In the genomic region with DNA sequence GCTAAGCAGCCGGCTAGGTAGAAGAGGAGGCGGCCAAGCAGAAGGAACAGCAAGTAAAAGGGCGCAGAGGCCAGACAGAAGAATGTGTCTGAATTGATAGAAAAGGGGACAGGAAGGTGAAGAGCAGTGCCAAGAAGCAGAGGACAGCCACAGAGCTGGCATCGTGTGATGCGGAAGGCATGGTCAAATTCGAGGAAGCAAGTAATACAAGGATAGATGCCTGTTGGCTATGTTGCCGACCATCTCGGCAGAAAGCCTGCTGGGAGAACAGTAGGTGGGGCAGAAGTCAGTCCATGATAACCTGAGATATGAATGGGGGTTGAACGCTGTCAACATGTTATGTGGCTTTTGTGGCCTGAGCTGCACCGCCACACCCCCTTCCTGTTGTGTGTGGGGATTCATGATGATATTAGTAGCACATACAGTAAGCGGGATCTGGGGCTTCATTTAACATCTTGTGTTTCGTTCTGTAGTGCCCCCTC, we compare ENCODE assay signal across 9 cellular contexts. TPM values are rescaled to one million over a fixed set of nuclear protein-coding genes. Genes with fewer than 3 reads are reported as not detected.
DNase-seq lines count a peak whose midpoint lies in the region; ATAC-seq lines count a peak whose summit lies in the region.
"Had no signal": no experiment of that assay in that cellular context is flagged by ENCODE, and none has a peak within 500 bp of the region (broad histone marks: within the 10 kb centered on the region; RNA-seq: fewer than 3 reads in every experiment).

No MANE protein-coding gene starts in this region.

- H3K27ac Mint-ChIP-seq in activated CD4-positive, alpha-beta memory T cell treated with anti-CD3 and anti-CD28 coated beads for 36 hours, result peak overlapping the region; percentile 31
- H3K27ac Mint-ChIP-seq in memory B cell, result peak overlapping the region; percentile 1

- H3K27me3 Mint-ChIP-seq in activated CD4-positive, alpha-beta memory T cell treated with anti-CD3 and anti-CD28 coated beads for 36 hours, result no peaks in the 10 kb centered on the region
- peaks cover 24% of the 10 kb centered on the region for H3K27me3 Mint-ChIP-seq in memory B cell

- H3K4me3 Mint-ChIP-seq in activated CD4-positive, alpha-beta memory T cell treated with anti-CD3 and anti-CD28 coated beads for 36 hours, result peak overlapping the region; percentile 64
- peak overlapping the region; percentile 68 for H3K4me3 Mint-ChIP-seq in memory B cell

- H3K4me1 Mint-ChIP-seq in activated CD4-positive, alpha-beta memory T cell treated with anti-CD3 and anti-CD28 coated beads for 36 hours (ENCODE audit: low read depth), result peaks cover 68% of the 10 kb centered on the region
- H3K4me1 Mint-ChIP-seq in memory B cell, result peaks cover 31% of the 10 kb centered on the region

- H3K9me3 Mint-ChIP-seq in activated CD4-positive, alpha-beta memory T cell treated with anti-CD3 and anti-CD28 coated beads for 36 hours, result no peaks in the 10 kb centered on the region
- no peaks in the 10 kb centered on the region for H3K9me3 Mint-ChIP-seq in memory B cell

- intact Hi-C loops in activated CD4-positive, alpha-beta memory T cell treated with anti-CD3 and anti-CD28 coated beads for 36 hours (cut with micrococcal nuclease), result loop anchor here (1.0 to 10.0 kb wide), 8 partner anchors 16 to 1226 kb away; partner anchors contain the start of genes ARL5B, NSUN6, RSU1 and VIM

- peak overlapping the region in 6 of 11 experiments; percentile 3 to 43 (median 16); a peak in 7 of 22 replicates for H3K9ac ChIP-seq in BLaER1 treated with 17β-estradiol and CSF1 and Interleukin-3, amounts not matched to agents 10 nM and 100 nM

- H3K4me1 ChIP-seq in BLaER1 treated with 17β-estradiol and CSF1 and Interleukin-3, amounts not matched to agents 10 nM and 100 nM, result peaks cover 29 to 89% (median 74%) of the 10 kb centered on the region in 10 experiments

- 0 out of 22 replicates have a peak, but pooled peaks cover 0 to 3% (median 0%) of the 10 kb centered on the region in 11 experiments for H3K27me3 ChIP-seq in BLaER1 treated with 17β-estradiol and CSF1 and Interleukin-3, amounts not matched to agents 10 nM and 100 nM

- no peaks in the 10 kb centered on the region for H3K36me3 Mint-ChIP-seq in activated CD4-positive, alpha-beta memory T cell treated with anti-CD3 and anti-CD28 coated beads for 36 hours
- H3K36me3 Mint-ChIP-seq in memory B cell, result no peaks in the 10 kb centered on the region

- peak overlapping the region in 9 of 10 experiments; percentile 7 to 56 (median 35); a peak in 13 of 20 replicates for H3K4me3 ChIP-seq in BLaER1 treated with 17β-estradiol and CSF1 and Interleukin-3, amounts not matched to agents 10 nM and 100 nM

- peak; percentile 83 for DNase-seq in activated CD4-positive, alpha-beta memory T cell treated with anti-CD3 and anti-CD28 coated beads for 36 hours
- DNase-seq in memory B cell (ENCODE audit: low spot score in 2 of 2) (peak in 1 of 2 donors; percentile 15), NCI-H2196 (lab: John Stamatoyannopoulos, UW; ENCODE audit: unreplicated experiment) (no peak), nucleus accumbens (lab: John Stamatoyannopoulos, UW) (no peak), NCI-H1105 (lab: John Stamatoyannopoulos, UW) (no peak)
- DNase-seq: AML-193 had no signal

- ATAC-seq in HG03108 (IDR thresholded peaks at IDR 0.05; ENCODE audit: unreplicated experiment) (peak; percentile 65), memory B cell (ENCODE audit: low read depth) (peak; percentile 77), HG02798 (IDR thresholded peaks at IDR 0.05; ENCODE audit: poor library complexity, unreplicated experiment) (no peak)

- CTCF ChIA-PET in activated CD4-positive, alpha-beta memory T cell treated with anti-CD3 and anti-CD28 coated beads for 36 hours (lab: Charles Lee), result interaction anchor here (0.7 to 3.0 kb wide), 6 partner anchors 9 to 600 kb away, joined by 3 to 18 read pairs (median 4); partner anchors contain the start of gene ST8SIA6

- peak overlapping the region; percentile 73 to 89 (median 85) for H3K4me2 ChIP-seq in BLaER1 treated with 17β-estradiol and CSF1 and Interleukin-3, amounts not matched to agents 10 nM and 100 nM

- peak overlapping the region in 8 of 11 experiments; percentile 6 to 41 (median 28); a peak in 10 of 22 replicates for H3K27ac ChIP-seq in BLaER1 treated with 17β-estradiol and CSF1 and Interleukin-3, amounts not matched to agents 10 nM and 100 nM

- no peaks in the 10 kb centered on the region for H4K20me1 ChIP-seq in BLaER1 treated with 17β-estradiol and CSF1 and Interleukin-3, amounts not matched to agents 10 nM and 100 nM

- no peaks in the 10 kb centered on the region for H3K36me3 ChIP-seq in BLaER1 treated with 17β-estradiol and CSF1 and Interleukin-3, amounts not matched to agents 10 nM and 100 nM

- POLR2A ChIA-PET in activated CD4-positive, alpha-beta memory T cell treated with anti-CD3 and anti-CD28 coated beads for 36 hours (lab: Charles Lee), result no interaction called here

- peaks cover 0 to 5% (median 0%) of the 10 kb centered on the region in 11 experiments; a peak in 2 of 22 replicates for H3K9me3 ChIP-seq in BLaER1 treated with 17β-estradiol and CSF1 and Interleukin-3, amounts not matched to agents 10 nM and 100 nM (replicated peaks in 1 of 11)

RNA-seq across cellular contexts. Expression of gene ST8SIA6, which starts 25.7 kb away (rescaled TPM):
- total RNA-seq in activated CD4-positive, alpha-beta memory T cell treated with anti-CD3 and anti-CD28 coated beads for 36 hours, result under 1 TPM in 1 of 2 experiments, not detected in 1; 0.38 TPM
